1 cellular context compared by ENCODE assay signal in genomic region chr7:155953781-155954549, GRCh38.
TF ChIP-seq lines count a peak whose summit lies in the region.

No MANE protein-coding gene starts in this region.

TF ChIP-seq in HepG2, 621 proteins besides CTCF, POLR2A, EP300 and RAD21 (continued from another document and continues in another):
- TF ChIP-seq ZHX2 (IDR thresholded peaks at IDR 0.05; ENCODE audit: low read depth) (no peak), ZHX2 (CRISPR knock-in tag; IDR thresholded peaks at IDR 0.05; ENCODE audit: borderline replicate concordance) (no peak), ZFP36L1 (CRISPR knock-in tag; IDR thresholded peaks at IDR 0.05) (no peak), ZSCAN25 (CRISPR knock-in tag; IDR thresholded peaks at IDR 0.05) (peak; percentile 87), ZNF772 (CRISPR knock-in tag; IDR thresholded peaks at IDR 0.05) (no peak), ZNF652 (CRISPR knock-in tag; IDR thresholded peaks at IDR 0.05; ENCODE audit: borderline replicate concordance, low read depth) (no peak), SMAD1 (CRISPR knock-in tag; IDR thresholded peaks at IDR 0.05; ENCODE audit: borderline replicate concordance, low read depth) (no peak), ZNF383 (CRISPR knock-in tag; IDR thresholded peaks at IDR 0.05; ENCODE audit: borderline replicate concordance) (no peak), SMAD9 (CRISPR knock-in tag; IDR thresholded peaks at IDR 0.05) (no peak), IRF9 (CRISPR knock-in tag; IDR thresholded peaks at IDR 0.05; ENCODE audit: borderline replicate concordance) (0 out of 2 replicates have a peak, but pooled peaks have one; percentile 46), BHLHE40 (IDR thresholded peaks at IDR 0.05; ENCODE audit: low read length) (no peak), DNMT1 (CRISPR knock-in tag; IDR thresholded peaks at IDR 0.05) (no peak), NCOR1 (IDR thresholded peaks at IDR 0.05; ENCODE audit: borderline replicate concordance, low read length) (no peak), ZNF674 (CRISPR knock-in tag; IDR thresholded peaks at IDR 0.05; ENCODE audit: low read depth) (no peak), JDP2 (CRISPR knock-in tag; IDR thresholded peaks at IDR 0.05; ENCODE audit: borderline replicate concordance) (no peak), ZNF747 (CRISPR knock-in tag; IDR thresholded peaks at IDR 0.05; ENCODE audit: borderline replicate concordance) (no peak), ATM (IDR thresholded peaks at IDR 0.05; ENCODE audit: borderline replicate concordance) (no peak), ZNF274 (CRISPR knock-in tag; IDR thresholded peaks at IDR 0.05) (no peak), ZNF33B (CRISPR knock-in tag; IDR thresholded peaks at IDR 0.05) (no peak), REST (IDR thresholded peaks at IDR 0.05; ENCODE audit: borderline replicate concordance in 1 of 2, low read depth in 1 of 2, low read length in 2 of 2) (no peak; a peak in 1 of 4 replicates), ZNF768 (CRISPR knock-in tag; IDR thresholded peaks at IDR 0.05) (no peak), ZMAT3 (CRISPR knock-in tag; conservative IDR thresholded peaks at IDR 0.05) (0 out of 2 replicates have a peak, but pooled peaks have one; percentile 56), ZNF7 (CRISPR knock-in tag; IDR thresholded peaks at IDR 0.05) (peak; percentile 98), ZNF430 (CRISPR knock-in tag; IDR thresholded peaks at IDR 0.05) (no peak), NFIC (IDR thresholded peaks at IDR 0.05; ENCODE audit: low read length) (no peak), SP1 (IDR thresholded peaks at IDR 0.05) (no peak), SP1 (CRISPR knock-in tag; IDR thresholded peaks at IDR 0.05) (no peak), KLF13 (CRISPR knock-in tag; IDR thresholded peaks at IDR 0.05) (no peak), MTF1 (CRISPR knock-in tag; IDR thresholded peaks at IDR 0.05) (no peak), ZNF703 (CRISPR knock-in tag; IDR thresholded peaks at IDR 0.05; ENCODE audit: borderline replicate concordance) (peak; percentile 72; the same call in 1 of the 2 replicates), HOXA7 (CRISPR knock-in tag; IDR thresholded peaks at IDR 0.05) (no peak), ONECUT2 (CRISPR knock-in tag; IDR thresholded peaks at IDR 0.05) (peak; percentile 97), ZNF530 (CRISPR knock-in tag; IDR thresholded peaks at IDR 0.05; ENCODE audit: low read depth) (no peak), ZFP1 (CRISPR knock-in tag; IDR thresholded peaks at IDR 0.05) (no peak), POGZ (CRISPR knock-in tag; IDR thresholded peaks at IDR 0.05) (peak; percentile 69; the same call in 1 of the 2 replicates), CCDC6 (CRISPR knock-in tag; IDR thresholded peaks at IDR 0.05) (0 out of 2 replicates have a peak, but pooled peaks have one; percentile 57), ZNF883 (CRISPR knock-in tag; IDR thresholded peaks at IDR 0.05; ENCODE audit: not compliant biosample characterization) (no peak), ZNF564 (CRISPR knock-in tag; IDR thresholded peaks at IDR 0.05) (0 out of 2 replicates have a peak, but pooled peaks have one; percentile 73), CAMTA2 (CRISPR knock-in tag; IDR thresholded peaks at IDR 0.05; ENCODE audit: borderline replicate concordance) (no peak), ZBTB4 (CRISPR knock-in tag; IDR thresholded peaks at IDR 0.05; ENCODE audit: borderline replicate concordance) (no peak), ZBTB42 (CRISPR knock-in tag; IDR thresholded peaks at IDR 0.05) (no peak), SRSF1 (optimal IDR thresholded peaks at IDR 0.05; ENCODE audit: low read depth, low read length) (peak; percentile 38), FOXA1 (IDR thresholded peaks at IDR 0.05) (no peak), FOXA1 (CRISPR knock-in tag; IDR thresholded peaks at IDR 0.05) (peak; percentile 77)
- TF ChIP-seq, protein P1, sequence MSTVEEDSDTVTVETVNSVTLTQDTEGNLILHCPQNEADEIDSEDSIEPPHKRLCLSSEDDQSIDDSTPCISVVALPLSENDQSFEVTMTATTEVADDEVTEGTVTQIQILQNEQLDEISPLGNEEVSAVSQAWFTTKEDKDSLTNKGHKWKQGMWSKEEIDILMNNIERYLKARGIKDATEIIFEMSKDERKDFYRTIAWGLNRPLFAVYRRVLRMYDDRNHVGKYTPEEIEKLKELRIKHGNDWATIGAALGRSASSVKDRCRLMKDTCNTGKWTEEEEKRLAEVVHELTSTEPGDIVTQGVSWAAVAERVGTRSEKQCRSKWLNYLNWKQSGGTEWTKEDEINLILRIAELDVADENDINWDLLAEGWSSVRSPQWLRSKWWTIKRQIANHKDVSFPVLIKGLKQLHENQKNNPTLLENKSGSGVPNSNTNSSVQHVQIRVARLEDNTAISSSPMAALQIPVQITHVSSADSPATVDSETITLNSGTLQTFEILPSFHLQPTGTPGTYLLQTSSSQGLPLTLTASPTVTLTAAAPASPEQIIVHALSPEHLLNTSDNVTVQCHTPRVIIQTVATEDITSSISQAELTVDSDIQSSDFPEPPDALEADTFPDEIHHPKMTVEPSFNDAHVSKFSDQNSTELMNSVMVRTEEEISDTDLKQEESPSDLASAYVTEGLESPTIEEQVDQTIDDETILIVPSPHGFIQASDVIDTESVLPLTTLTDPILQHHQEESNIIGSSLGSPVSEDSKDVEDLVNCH (CRISPR knock-in tag; IDR thresholded peaks at IDR 0.05) = no peak
- TF ChIP-seq, protein P2, sequence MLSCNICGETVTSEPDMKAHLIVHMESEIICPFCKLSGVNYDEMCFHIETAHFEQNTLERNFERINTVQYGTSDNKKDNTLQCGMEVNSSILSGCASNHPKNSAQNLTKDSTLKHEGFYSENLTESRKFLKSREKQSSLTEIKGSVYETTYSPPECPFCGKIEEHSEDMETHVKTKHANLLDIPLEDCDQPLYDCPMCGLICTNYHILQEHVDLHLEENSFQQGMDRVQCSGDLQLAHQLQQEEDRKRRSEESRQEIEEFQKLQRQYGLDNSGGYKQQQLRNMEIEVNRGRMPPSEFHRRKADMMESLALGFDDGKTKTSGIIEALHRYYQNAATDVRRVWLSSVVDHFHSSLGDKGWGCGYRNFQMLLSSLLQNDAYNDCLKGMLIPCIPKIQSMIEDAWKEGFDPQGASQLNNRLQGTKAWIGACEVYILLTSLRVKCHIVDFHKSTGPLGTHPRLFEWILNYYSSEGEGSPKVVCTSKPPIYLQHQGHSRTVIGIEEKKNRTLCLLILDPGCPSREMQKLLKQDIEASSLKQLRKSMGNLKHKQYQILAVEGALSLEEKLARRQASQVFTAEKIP (CRISPR knock-in tag; IDR thresholded peaks at IDR 0.05; ENCODE audit: borderline replicate concordance) = no peak
- TF ChIP-seq, protein P3, sequence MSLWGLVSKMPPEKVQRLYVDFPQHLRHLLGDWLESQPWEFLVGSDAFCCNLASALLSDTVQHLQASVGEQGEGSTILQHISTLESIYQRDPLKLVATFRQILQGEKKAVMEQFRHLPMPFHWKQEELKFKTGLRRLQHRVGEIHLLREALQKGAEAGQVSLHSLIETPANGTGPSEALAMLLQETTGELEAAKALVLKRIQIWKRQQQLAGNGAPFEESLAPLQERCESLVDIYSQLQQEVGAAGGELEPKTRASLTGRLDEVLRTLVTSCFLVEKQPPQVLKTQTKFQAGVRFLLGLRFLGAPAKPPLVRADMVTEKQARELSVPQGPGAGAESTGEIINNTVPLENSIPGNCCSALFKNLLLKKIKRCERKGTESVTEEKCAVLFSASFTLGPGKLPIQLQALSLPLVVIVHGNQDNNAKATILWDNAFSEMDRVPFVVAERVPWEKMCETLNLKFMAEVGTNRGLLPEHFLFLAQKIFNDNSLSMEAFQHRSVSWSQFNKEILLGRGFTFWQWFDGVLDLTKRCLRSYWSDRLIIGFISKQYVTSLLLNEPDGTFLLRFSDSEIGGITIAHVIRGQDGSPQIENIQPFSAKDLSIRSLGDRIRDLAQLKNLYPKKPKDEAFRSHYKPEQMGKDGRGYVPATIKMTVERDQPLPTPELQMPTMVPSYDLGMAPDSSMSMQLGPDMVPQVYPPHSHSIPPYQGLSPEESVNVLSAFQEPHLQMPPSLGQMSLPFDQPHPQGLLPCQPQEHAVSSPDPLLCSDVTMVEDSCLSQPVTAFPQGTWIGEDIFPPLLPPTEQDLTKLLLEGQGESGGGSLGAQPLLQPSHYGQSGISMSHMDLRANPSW (CRISPR knock-in tag; IDR thresholded peaks at IDR 0.05; ENCODE audit: borderline replicate concordance) = no peak; the same call in 1 of the 2 replicates
